In the genomic region with DNA sequence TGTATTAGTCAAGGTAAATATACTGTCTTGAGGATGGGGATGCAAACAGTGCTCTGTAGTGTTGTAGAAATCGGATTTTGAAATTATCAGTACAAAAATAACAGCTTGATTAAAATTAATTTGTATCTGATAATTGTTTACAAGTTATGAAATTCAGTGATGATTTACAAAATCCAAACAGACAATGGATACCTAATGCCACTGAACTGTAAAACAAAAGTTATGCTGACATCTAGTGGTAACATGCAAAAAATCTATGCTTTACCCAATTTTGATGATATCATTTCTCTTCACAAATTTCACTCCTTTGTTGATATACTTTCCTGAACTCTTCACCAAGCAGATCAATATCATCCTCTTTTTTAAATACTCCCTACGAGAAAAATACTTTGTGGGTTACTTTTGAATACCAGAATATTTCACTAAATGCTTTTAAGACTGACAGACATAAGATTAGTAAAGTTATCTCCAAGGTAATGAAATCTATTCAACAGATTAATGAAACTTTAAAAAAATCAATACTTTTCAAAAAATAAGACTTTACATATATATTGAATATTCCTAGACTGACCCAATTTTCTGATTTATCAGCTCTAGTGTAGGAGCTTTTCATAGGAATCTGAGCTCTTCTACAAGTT, we compare ENCODE assay signal across 8 cellular contexts. TPM values are rescaled to one million over a fixed set of nuclear protein-coding genes. Genes with fewer than 3 reads are reported as not detected.
DNase-seq lines count a peak whose midpoint lies in the region; ATAC-seq, FAIRE-seq and TF ChIP-seq lines count a peak whose summit lies in the region.

No MANE protein-coding gene starts in this region.

- DNase-seq in AG10803 (ENCODE audit: low read depth) (peak; percentile 40), GM18507 (ENCODE audit: extremely low spot score, insufficient read length, low read depth) (peak; percentile 0), NCI-H1105 (lab: John Stamatoyannopoulos, UW) (peak; percentile 2), astrocyte (ENCODE audit: low read depth) (peak; percentile 15), kidney tubule cell (ENCODE audit: low spot score) (peak; percentile 46), activated gamma-delta T cell (lab: John Stamatoyannopoulos, UW) (no peak), C1 segment of cervical spinal cord (lab: John Stamatoyannopoulos, UW) (no peak)

- no peaks in the 10 kb centered on the region for H3K9me3 ChIP-seq in astrocyte (ENCODE audit: insufficient read depth, low read depth, low read length)

- no peaks in the 10 kb centered on the region for H3K79me2 ChIP-seq in astrocyte (ENCODE audit: insufficient read depth, low read length)

- H3K36me3 ChIP-seq in astrocyte (ENCODE audit: insufficient read depth, low read length), result no peaks in the 10 kb centered on the region

- TF ChIP-seq CTCF in AG10803 (conservative IDR thresholded peaks at IDR 0.05; ENCODE audit: low read length) (peak; percentile 63), astrocyte (IDR thresholded peaks at IDR 0.05; ENCODE audit: insufficient read depth, low read depth, low read length) (peak; percentile 44)

- H3K27me3 ChIP-seq in astrocyte (ENCODE audit: insufficient read depth, low read length), result no peaks in the 10 kb centered on the region

- H3K4me2 ChIP-seq in astrocyte (ENCODE audit: low read length), result no peak overlapping the region

- H3K9ac ChIP-seq in astrocyte (ENCODE audit: low read length), result no peak overlapping the region

- H3K4me3 ChIP-seq in AG10803 (ENCODE audit: low read length), result no peak overlapping the region
- H3K4me3 ChIP-seq in astrocyte (ENCODE audit: insufficient read depth, low read depth, low read length), result no peak overlapping the region

- H4K20me1 ChIP-seq in astrocyte (ENCODE audit: insufficient read depth, low read length), result no peaks in the 10 kb centered on the region

- no peak overlapping the region for H3K27ac Mint-ChIP-seq in astrocyte (ENCODE audit: unreplicated experiment)

- no peak for FAIRE-seq in GM18507 (lab: Jason Lieb, UNC)
- FAIRE-seq in astrocyte (lab: Jason Lieb, UNC), result peak; percentile 95

- no peaks in the 10 kb centered on the region for H3K4me1 Mint-ChIP-seq in astrocyte (ENCODE audit: low read depth, unreplicated experiment)

- H3K36me3 Mint-ChIP-seq in astrocyte (ENCODE audit: low read depth, unreplicated experiment), result peaks cover 4% of the 10 kb centered on the region

- H3K4me1 ChIP-seq in astrocyte (ENCODE audit: insufficient read depth, low read length), result no peaks in the 10 kb centered on the region

- H3K27me3 Mint-ChIP-seq in astrocyte (ENCODE audit: low read depth, unreplicated experiment), result no peaks in the 10 kb centered on the region

- ATAC-seq in GM21381 (IDR thresholded peaks at IDR 0.05; ENCODE audit: unreplicated experiment), result no peak

- no peak overlapping the region for H3K27ac ChIP-seq in astrocyte (ENCODE audit: low read depth, low read length)

- H2AFZ ChIP-seq in astrocyte (ENCODE audit: low read depth, low read length), result no peak overlapping the region

- H3K9me3 Mint-ChIP-seq in astrocyte (ENCODE audit: unreplicated experiment), result no peaks in the 10 kb centered on the region

- H3K4me3 Mint-ChIP-seq in astrocyte (ENCODE audit: unreplicated experiment), result no peak overlapping the region

RNA-seq across cellular contexts. Expression of a gene that starts 36.0 kb away (rescaled TPM):
- 0.86 and 1.6 TPM in 2 replicates for total RNA-seq in astrocyte

Comparison
In these comparisons a context has a peak if more than half of its experiments do, and no peak if none do; other contexts are left out.
1. DNase-seq: peak in AG10803 (single experiment), GM18507 (single experiment), NCI-H1105 (single experiment), astrocyte (single experiment) and kidney tubule cell (single experiment); none in activated gamma-delta T cell (single experiment) and C1 segment of cervical spinal cord (0 of 14).